ENCODE assay signal across 21 cellular contexts in genomic region chr11:8277691-8278090, GRCh38. TPM values are rescaled to one million over a fixed set of nuclear protein-coding genes. Genes with fewer than 3 reads are reported as not detected.
DNase-seq lines count a peak whose midpoint lies in the region; ATAC-seq and TF ChIP-seq lines count a peak whose summit lies in the region.
"Had no signal": no experiment of that assay in that cellular context is flagged by ENCODE, and none has a peak within 500 bp of the region (broad histone marks: within the 10 kb centered on the region; RNA-seq: fewer than 3 reads in every experiment).

No MANE protein-coding gene starts in this region.

- H3K4me2 ChIP-seq in osteoblast (ENCODE audit: insufficient read depth, low read length) = no peak overlapping the region

- H3K27me3 ChIP-seq in breast epithelium = no peaks in the 10 kb centered on the region
- H3K27me3 ChIP-seq in osteoblast (ENCODE audit: insufficient read depth, low read length) = peaks cover 9% of the 10 kb centered on the region

- H3K79me2 ChIP-seq in osteoblast (ENCODE audit: insufficient read depth, low read length) = no peaks in the 10 kb centered on the region

- TF ChIP-seq CTCF in MCF 10A (IDR thresholded peaks at IDR 0.05; ENCODE audit: unreplicated experiment) (no peak), breast epithelium (IDR thresholded peaks at IDR 0.05) (no peak), osteoblast (IDR thresholded peaks at IDR 0.05; ENCODE audit: extremely low read depth, low read depth, low read length) (no peak), osteocyte (IDR thresholded peaks at IDR 0.05) (no peak)

- H3K27me3 Mint-ChIP-seq in MCF 10A (ENCODE audit: insufficient read depth, unreplicated experiment) (peaks cover 10% of the 10 kb centered on the region), osteocyte (ENCODE audit: unreplicated experiment) (peaks cover 19% of the 10 kb centered on the region)

- H3K4me1 ChIP-seq in breast epithelium (no peaks in the 10 kb centered on the region), osteoblast (ENCODE audit: insufficient read depth, low read length) (no peaks in the 10 kb centered on the region)
- H3K4me1 ChIP-seq: Caco-2 had no signal

- H3K4me3 Mint-ChIP-seq in MCF 10A (ENCODE audit: unreplicated experiment) (no peak overlapping the region), osteocyte (ENCODE audit: unreplicated experiment) (no peak overlapping the region)
- H3K4me3 Mint-ChIP-seq: B cell; CD4-positive, CD25-positive, alpha-beta regulatory T cell; IgD-negative memory B cell had no signal

- intact Hi-C loops in MCF 10A (cut with micrococcal nuclease) = no loop called here
- intact Hi-C loops in breast epithelium (cut with DNase I; ENCODE audit: low total_unique reads) = no loop called here

- H3K27ac ChIP-seq in breast epithelium (no peak overlapping the region), osteoblast (ENCODE audit: low read depth, low read length) (no peak overlapping the region)

- POLR2A ChIA-PET in MCF 10A (lab: Yijun Ruan, JAX) = interaction anchor here (0.6 to 1.5 kb wide), 3 partner anchors 15 to 660 kb away, joined by 3 to 4 read pairs (median 3); no protein-coding TSS in a partner anchor

- CTCF ChIA-PET in MCF 10A (lab: Yijun Ruan, JAX) = interaction anchor here (0.8 to 4.9 kb wide), 4 partner anchors 10 to 60 kb away, joined by 4 to 39 read pairs (median 4); partner anchors contain the start of gene LMO1

- H3K9me3 Mint-ChIP-seq in MCF 10A (ENCODE audit: unreplicated experiment) (peaks cover 14% of the 10 kb centered on the region), osteocyte (ENCODE audit: unreplicated experiment) (peaks cover 6% of the 10 kb centered on the region)
- H3K9me3 Mint-ChIP-seq: CD4-positive, CD25-positive, alpha-beta regulatory T cell had no signal

- ATAC-seq in esophagus mucosa = peak; percentile 82
- ATAC-seq: Panc1, Right ventricle myocardium inferior had no signal

- H3K36me3 ChIP-seq in breast epithelium (no peaks in the 10 kb centered on the region), osteoblast (ENCODE audit: insufficient read depth, low read length) (no peaks in the 10 kb centered on the region)

- H3K4me3 ChIP-seq in breast epithelium (no peak overlapping the region), osteoblast (ENCODE audit: insufficient read depth, low read length) (no peak overlapping the region)

- H3K36me3 Mint-ChIP-seq in MCF 10A (ENCODE audit: insufficient read depth, unreplicated experiment) = no peaks in the 10 kb centered on the region
- peaks cover 2% of the 10 kb centered on the region for H3K36me3 Mint-ChIP-seq in osteocyte (ENCODE audit: unreplicated experiment)
- H3K36me3 Mint-ChIP-seq: CD4-positive, CD25-positive, alpha-beta regulatory T cell; IgD-negative memory B cell had no signal

- no peak for TF ChIP-seq POLR2A in breast epithelium (IDR thresholded peaks at IDR 0.05)

- no TSS peak for BruUV-seq in MCF 10A (replicated peaks; lab: Mats Ljungman, UMichigan)

- H3K4me1 Mint-ChIP-seq in MCF 10A (ENCODE audit: insufficient read depth, unreplicated experiment) = no peaks in the 10 kb centered on the region
- no peaks in the 10 kb centered on the region for H3K4me1 Mint-ChIP-seq in osteocyte (ENCODE audit: unreplicated experiment)
- H3K4me1 Mint-ChIP-seq: CD4-positive, CD25-positive, alpha-beta regulatory T cell had no signal

- DNase-seq in MCF 10A (ENCODE audit: unreplicated experiment) = peak; percentile 40
- no peak for DNase-seq in breast epithelium (ENCODE audit: low spot score in 2 of 2)
- peak; percentile 57 for DNase-seq in osteoblast (ENCODE audit: insufficient read length, low spot score, missing footprints)
- DNase-seq in midbrain (lab: John Stamatoyannopoulos, UW) = no peak
- DNase-seq in inferior parietal cortex (ENCODE audit: extremely low spot score) = no peak
- DNase-seq in COLO668 (lab: John Stamatoyannopoulos, UW; ENCODE audit: unreplicated experiment) = no peak
- no peak for DNase-seq in osteocyte (ENCODE audit: extremely low spot score, unreplicated experiment)
- DNase-seq: CD4-positive, CD25-positive, alpha-beta regulatory T cell; DMS153; GDM1; HCEC 1CT; NCI-H1105; NCI-H2081 treated with DMSO at 0.1 percent for 48 hours had no signal

- H3K9me3 ChIP-seq in breast epithelium = no peaks in the 10 kb centered on the region
- no peaks in the 10 kb centered on the region for H3K9me3 ChIP-seq in osteoblast (ENCODE audit: low read depth, low read length)
- H3K9me3 ChIP-seq: Caco-2 had no signal

- H3K27ac Mint-ChIP-seq in MCF 10A (ENCODE audit: low read depth, unreplicated experiment) = no peak overlapping the region
- no peak overlapping the region for H3K27ac Mint-ChIP-seq in osteocyte (ENCODE audit: unreplicated experiment)
- H3K27ac Mint-ChIP-seq: B cell; CD4-positive, CD25-positive, alpha-beta regulatory T cell had no signal

- H4K20me1 ChIP-seq in osteoblast (ENCODE audit: insufficient read depth, low read length) = no peaks in the 10 kb centered on the region

- no peak overlapping the region for H2AFZ ChIP-seq in osteoblast (ENCODE audit: low read length)

RNA-seq across cellular contexts. Expression of gene LMO1, which starts 14.0 kb away (rescaled TPM):
- total RNA-seq in MCF 10A (2022) (not detected in 2 replicates), breast epithelium (not detected), esophagus mucosa (not detected), osteoblast (not detected in 2 replicates), osteocyte (not detected in 2 replicates)
- total RNA-seq: B cell; Caco-2; CD4-positive, CD25-positive, alpha-beta regulatory T cell; Daoy; LHCN-M2 had no signal

Comparison
In these comparisons a context has a peak if more than half of its experiments do, and no peak if none do; other contexts are left out.
1. DNase-seq: peak in MCF 10A (single experiment) and osteoblast (single experiment); none in breast epithelium (0 of 2), midbrain (single experiment), inferior parietal cortex (single experiment), COLO668 (single experiment) and osteocyte (single experiment).